ENCODE assay signal across 25 cellular contexts in the genomic region with DNA sequence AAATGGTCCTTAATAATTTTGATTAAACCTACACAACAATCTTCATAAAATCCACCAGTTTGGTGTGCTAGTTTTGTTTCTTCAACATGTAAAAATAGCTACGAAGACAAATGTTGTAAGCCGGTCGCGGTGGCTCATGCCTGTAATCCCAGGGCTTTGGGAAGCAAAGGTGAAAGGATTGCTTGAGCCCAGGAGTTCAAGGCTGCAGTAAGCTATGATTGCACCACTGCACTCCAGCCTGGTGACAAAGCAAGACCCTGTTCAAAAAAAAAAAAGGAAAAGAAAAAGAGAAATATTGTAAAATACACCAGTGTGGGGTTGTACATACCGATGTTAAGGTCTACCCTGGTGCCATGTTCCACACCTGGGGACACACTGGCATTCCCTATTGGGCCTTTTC.
"Had no signal": no experiment of that assay in that cellular context is flagged by ENCODE, and none has a peak within 500 bp of the region (broad histone marks: within the 10 kb centered on the region; RNA-seq: fewer than 3 reads in every experiment).

No MANE protein-coding gene starts in this region.

- H3K36me3 Mint-ChIP-seq: activated naive CD4-positive, alpha-beta T cell treated with anti-CD3 and anti-CD28 coated beads, Interleukin-2, amount 10 ng/mL, durations not matched to agents 7 days and 5 days; activated naive CD8-positive, alpha-beta T cell treated with anti-CD3 and anti-CD28 coated beads for 36 hours had no signal

- DNase-seq: activated CD4-positive, alpha-beta T cell treated with anti-CD3 and anti-CD28 coated beads for 4 hours; activated CD8-positive, alpha-beta memory T cell treated with anti-CD3 and anti-CD28 coated beads, Interleukin-2, amount 50 U/mL, for 4 hours; activated CD8-positive, alpha-beta T cell treated with anti-CD3 and anti-CD28 coated beads for 36 hours; activated gamma-delta T cell treated with Interleukin-2 at 50 U/mL for 16 hours; activated naive CD4-positive, alpha-beta T cell treated with anti-CD3 and anti-CD28 coated beads, Interleukin-2, amount 10 ng/mL, durations not matched to agents 7 days and 5 days; activated naive CD8-positive, alpha-beta T cell treated with anti-CD3 and anti-CD28 coated beads for 36 hours; activated T-cell treated with anti-CD3 and anti-CD28 coated beads, Interleukin-2, amount 50 U/mL, for 72 hours; brain microvascular endothelial cell; Karpas-422; MM.1S; NCI-H1105; NCI-H1436; NCI-H1694 treated with DMSO at 0.1 percent for 48 hours; NCI-H2029 treated with DMSO at 0.1 percent for 48 hours; NCI-H345; NCI-H510A; NCI-H526 treated with DMSO at 0.1 percent for 48 hours; NK-92 treated with Interleukin-12 subunit alpha and Interleukin-12 subunit beta, amount 100 ng/mL, for 24 hours; OCI-M1 had no signal

- ATAC-seq: activated CD4-positive, CD25-positive, alpha-beta regulatory T cell treated with anti-CD3 and anti-CD28 coated beads, Interleukin-2, amount 50 U/mL, for 24 hours; activated CD8-positive, alpha-beta T cell treated with anti-CD3 and anti-CD28 coated beads for 36 hours; activated T-cell treated with anti-CD3 and anti-CD28 coated beads, Interleukin-2, amount 50 U/mL, for 72 hours; Right ventricle myocardium inferior had no signal

- H3K4me3 ChIP-seq: cardiac muscle cell, SK-N-MC had no signal

- H3K27ac ChIP-seq: brain microvascular endothelial cell, cardiac muscle cell, SK-N-MC had no signal

- H3K36me3 ChIP-seq: brain microvascular endothelial cell, cardiac muscle cell had no signal

- H3K27ac Mint-ChIP-seq: activated CD8-positive, alpha-beta T cell treated with anti-CD3 and anti-CD28 coated beads for 36 hours; activated naive CD4-positive, alpha-beta T cell treated with anti-CD3 and anti-CD28 coated beads, Interleukin-2, amount 10 ng/mL, durations not matched to agents 7 days and 5 days; activated naive CD8-positive, alpha-beta T cell treated with anti-CD3 and anti-CD28 coated beads for 36 hours; activated T-cell treated with anti-CD3 and anti-CD28 coated beads, Interleukin-2, amount 50 U/mL, for 72 hours; activated T-helper 2 cell treated with anti-CD3 and anti-CD28 coated beads, Interferon-gamma antibody, Interleukin-2, Interleukin-4, amounts not matched to agents 10 μg/mL and 5 μg/mL and 100 μg/mL, durations not matched to agents 14 hours and 24 hours and 36 hours; T-helper 2 cell treated with Interferon-gamma antibody and Interleukin-4, amounts not matched to agents 5 μg/mL and 100 μg/mL, for 36 hours had no signal

- H3K4me3 Mint-ChIP-seq: activated CD8-positive, alpha-beta T cell treated with anti-CD3 and anti-CD28 coated beads for 36 hours; activated naive CD4-positive, alpha-beta T cell treated with anti-CD3 and anti-CD28 coated beads, Interleukin-2, amount 10 ng/mL, durations not matched to agents 7 days and 5 days; activated naive CD8-positive, alpha-beta T cell treated with anti-CD3 and anti-CD28 coated beads for 36 hours; activated T-cell treated with anti-CD3 and anti-CD28 coated beads, Interleukin-2, amount 50 U/mL, for 72 hours; T-helper 2 cell treated with Interferon-gamma antibody and Interleukin-4, amounts not matched to agents 5 μg/mL and 100 μg/mL, for 36 hours had no signal

- H3K27me3 ChIP-seq: brain microvascular endothelial cell, cardiac muscle cell had no signal

- H3K9me3 Mint-ChIP-seq: activated CD8-positive, alpha-beta T cell treated with anti-CD3 and anti-CD28 coated beads for 36 hours; activated naive CD4-positive, alpha-beta T cell treated with anti-CD3 and anti-CD28 coated beads, Interleukin-2, amount 10 ng/mL, durations not matched to agents 7 days and 5 days; activated naive CD8-positive, alpha-beta T cell treated with anti-CD3 and anti-CD28 coated beads for 36 hours; activated T-cell treated with anti-CD3 and anti-CD28 coated beads, Interleukin-2, amount 50 U/mL, for 72 hours; activated T-helper 2 cell treated with anti-CD3 and anti-CD28 coated beads, Interferon-gamma antibody, Interleukin-2, Interleukin-4, amounts not matched to agents 10 μg/mL and 5 μg/mL and 100 μg/mL, durations not matched to agents 14 hours and 24 hours and 36 hours; T-helper 2 cell treated with Interferon-gamma antibody and Interleukin-4, amounts not matched to agents 5 μg/mL and 100 μg/mL, for 36 hours had no signal
